In genomic region chr14:61467281-61467680, GRCh38 we compare ENCODE assay signal across 1 cellular context.
TF ChIP-seq lines count a peak whose summit lies in the region.

No MANE protein-coding gene starts in this region.

TF ChIP-seq in GM23338, 12 proteins besides CTCF, POLR2A, EP300 and RAD21 (continued from another document):
- TF ChIP-seq ZNF462 (CRISPR knock-in tag; IDR thresholded peaks at IDR 0.05) (no peak), ETS1 (IDR thresholded peaks at IDR 0.05) (no peak), ZNF114 (CRISPR knock-in tag; IDR thresholded peaks at IDR 0.05) (no peak), STAT1 (IDR thresholded peaks at IDR 0.05; ENCODE audit: unreplicated experiment) (no peak), ZNF331 (CRISPR knock-in tag; IDR thresholded peaks at IDR 0.05; ENCODE audit: low read depth) (no peak), JUNB (IDR thresholded peaks at IDR 0.05; ENCODE audit: unreplicated experiment) (no peak), REST (IDR thresholded peaks at IDR 0.05; ENCODE audit: unreplicated experiment) (no peak), EZH2 (IDR thresholded peaks at IDR 0.05; ENCODE audit: low read depth, unreplicated experiment) (no peak)
